9 cellular contexts compared by ENCODE assay signal in genomic region chr5:119273391-119273839, GRCh38.
DNase-seq lines count a peak whose midpoint lies in the region; ATAC-seq, FAIRE-seq and TF ChIP-seq lines count a peak whose summit lies in the region.
"Had no signal": no experiment of that assay in that cellular context is flagged by ENCODE, and none has a peak within 500 bp of the region (broad histone marks: within the 10 kb centered on the region; RNA-seq: fewer than 3 reads in every experiment).

No MANE protein-coding gene starts in this region.

- no peak for ATAC-seq in A549
- ATAC-seq in GM23338, result no peak
- no peak for ATAC-seq in T-cell (replicated peaks in 1 of 4)
- no peak for ATAC-seq in right cardiac atrium
- ATAC-seq in HG02798 (IDR thresholded peaks at IDR 0.05; ENCODE audit: poor library complexity, unreplicated experiment), result no peak

- H3K9me3 ChIP-seq in A549 (no peaks in the 10 kb centered on the region), right cardiac atrium (ENCODE audit: control insufficient read depth, low read length) (no peaks in the 10 kb centered on the region)

- no peaks in the 10 kb centered on the region for H3F3A ChIP-seq in GM23338 (replicated peaks; ENCODE audit: low read depth)

- H3K27ac ChIP-seq in A549, result peak overlapping the region in 1 of 2 experiments; percentile 74; a peak in 2 of 6 replicates
- H3K27ac ChIP-seq in GM23338 (ENCODE audit: low read depth), result no peak overlapping the region
- H3K27ac ChIP-seq in right cardiac atrium (ENCODE audit: low read length), result no peak overlapping the region

- H3K9me3 Mint-ChIP-seq in GM23338, result no peaks in the 10 kb centered on the region
- H3K9me3 Mint-ChIP-seq in T-cell, result no peaks in the 10 kb centered on the region

- WGBS in A549 (ENCODE audit: missing lambda C conversion rate), result 87% methylated on average over 9 of the region's 9 CpGs
- 48% methylated on average over 9 of the region's 9 CpGs for WGBS in right cardiac atrium

- intact Hi-C loops in right cardiac atrium (cut with DNase I), result loop anchor here in 1 of 4 donors (5.0 kb wide), 1 partner anchor 64 kb away; no protein-coding TSS in a partner anchor

- POLR2A ChIA-PET in A549 (lab: Yijun Ruan, JAX) (interaction anchor here (0.7 kb wide), 1 partner anchor 31 kb away, joined by 3 read pairs; no protein-coding TSS in a partner anchor), T-cell (lab: Charles Lee) (interaction anchor here (0.6 to 2.4 kb wide), 8 partner anchors 10 to 84 kb away, joined by 3 to 7 read pairs (median 4); no protein-coding TSS in a partner anchor), GM10248 (lab: Yijun Ruan, JAX) (no interaction called here)

- H3K4me3 Mint-ChIP-seq in GM23338 (no peak overlapping the region), T-cell (peak overlapping the region; percentile 64 to 100 (median 98))

- no peak for TF ChIP-seq EP300 in A549 (IDR thresholded peaks at IDR 0.05)

- TF ChIP-seq RAD21 in A549 (conservative IDR thresholded peaks at IDR 0.05 in 1 of 2, IDR thresholded peaks at IDR 0.05 in 1 of 2), result no peak

- H3K27ac Mint-ChIP-seq in GM23338 (0 out of 2 replicates have a peak overlapping the region, but pooled peaks have one; percentile 42), T-cell (peak overlapping the region; percentile 97 to 99)

- H3K36me3 ChIP-seq in GM23338 (ENCODE audit: insufficient read depth), result no peaks in the 10 kb centered on the region

- H3K4me2 ChIP-seq in A549 (peak overlapping the region; percentile 59), GM23338 (no peak overlapping the region)

- H3K79me2 ChIP-seq in GM23338 (replicated peaks; ENCODE audit: insufficient read depth), result no peaks in the 10 kb centered on the region; the same call in 1 of the 2 replicates

- H3K27me3 ChIP-seq in GM23338 (ENCODE audit: insufficient read depth), result peaks cover 13% of the 10 kb centered on the region
- no peaks in the 10 kb centered on the region for H3K27me3 ChIP-seq in right cardiac atrium (ENCODE audit: control insufficient read depth, insufficient read depth)

- H3K4me3 ChIP-seq in A549 (no peak overlapping the region), GM23338 (no peak overlapping the region), right cardiac atrium (ENCODE audit: low read length) (no peak overlapping the region)

- H3K36me3 Mint-ChIP-seq in GM23338 (ENCODE audit: low read depth) (no peaks in the 10 kb centered on the region), T-cell (peaks cover 15% of the 10 kb centered on the region)

- no peak for TF ChIP-seq CTCF in A549 (IDR thresholded peaks at IDR 0.05)
- TF ChIP-seq CTCF in GM23338 (conservative IDR thresholded peaks at IDR 0.05; ENCODE audit: low read depth in 2 of 2), result no peak
- TF ChIP-seq CTCF in GM10248 (IDR thresholded peaks at IDR 0.05; ENCODE audit: control extremely low read depth, extremely low read depth, low read depth, missing control alignments), result no peak

- DNase-seq in A549 (ENCODE audit: low read depth in 1 of 2, low spot score in 1 of 2), result no peak
- DNase-seq in GM23338 (ENCODE audit: low spot score), result no peak
- DNase-seq in T-cell, result peak in 2 of 34 experiments; percentile 13 to 23
- DNase-seq in right cardiac atrium, result peak; percentile 23 to 61 (median 46)
- DNase-seq in GM10248 (ENCODE audit: extremely low spot score), result no peak
- DNase-seq in GM19240 (ENCODE audit: insufficient read length, low spot score), result no peak
- no peak for DNase-seq in NCI-H1436 treated with DMSO at 0.1 percent for 48 hours (lab: John Stamatoyannopoulos, UW)
- DNase-seq: NCI-H748 treated with DMSO at 0.1 percent for 48 hours had no signal

- H3K4me1 Mint-ChIP-seq in GM23338 (peaks cover 26% of the 10 kb centered on the region), T-cell (peaks cover 77 to 86% (median 85%) of the 10 kb centered on the region in 3 donors)

- no peaks in the 10 kb centered on the region for H3K9me2 ChIP-seq in GM23338 (ENCODE audit: insufficient read depth)

- TF ChIP-seq POLR2A in A549 (IDR thresholded peaks at IDR 0.05; ENCODE audit: low read length), result no peak

- H4K20me1 ChIP-seq in GM23338 (replicated peaks; ENCODE audit: insufficient read depth), result no peaks in the 10 kb centered on the region

- FAIRE-seq in A549 (lab: Jason Lieb, UNC), result no peak

- no peak overlapping the region for H2AFZ ChIP-seq in GM23338

- H3K4me1 ChIP-seq in A549 (peaks cover 61% of the 10 kb centered on the region), GM23338 (ENCODE audit: insufficient read depth) (peaks cover 16% of the 10 kb centered on the region), right cardiac atrium (ENCODE audit: control insufficient read depth, insufficient read depth, low read length) (peaks cover 12% of the 10 kb centered on the region)

- CTCF ChIA-PET in A549 (lab: Yijun Ruan, JAX) (interaction anchor here (0.9 to 2.8 kb wide), 4 partner anchors 9 to 50 kb away, joined by 3 to 10 read pairs (median 4); no protein-coding TSS in a partner anchor), T-cell (lab: Charles Lee) (interaction anchor here (0.6 to 2.5 kb wide), 11 partner anchors 10 to 222 kb away, joined by 3 to 12 read pairs (median 4); no protein-coding TSS in a partner anchor), GM10248 (lab: Yijun Ruan, JAX) (interaction anchor here (0.9 to 6.7 kb wide), 11 partner anchors 12 to 286 kb away, joined by 3 to 35 read pairs (median 3); partner anchors contain the start of gene DTWD2)

- peaks cover 14% of the 10 kb centered on the region for H3K27me3 Mint-ChIP-seq in GM23338 (ENCODE audit: insufficient read depth, low read depth, poor library complexity)
- H3K27me3 Mint-ChIP-seq in T-cell, result peaks cover 0 to 2% of the 10 kb centered on the region in 2 donors

TF ChIP-seq in A549, 52 proteins besides CTCF, POLR2A, EP300 and RAD21 (continues in another document):
- TF ChIP-seq REST (IDR thresholded peaks at IDR 0.05) (no peak), ESRRA (IDR thresholded peaks at IDR 0.05; ENCODE audit: borderline replicate concordance, low read length) (no peak), FOXS1 (CRISPR knock-in tag; IDR thresholded peaks at IDR 0.05) (no peak), RCOR1 (IDR thresholded peaks at IDR 0.05; ENCODE audit: low read depth, low read length) (no peak)

TF ChIP-seq in GM23338, 12 proteins besides CTCF, POLR2A, EP300 and RAD21 (continues in another document):
- TF ChIP-seq POLR2AphosphoS5 (IDR thresholded peaks at IDR 0.05; ENCODE audit: low read depth), result no peak
- TF ChIP-seq EZH2 (IDR thresholded peaks at IDR 0.05; ENCODE audit: low read depth, unreplicated experiment), result no peak
- TF ChIP-seq ETS1 (IDR thresholded peaks at IDR 0.05), result no peak
- no peak for TF ChIP-seq REST (IDR thresholded peaks at IDR 0.05; ENCODE audit: unreplicated experiment)

Comparison
In these comparisons a context has a peak if more than half of its experiments do, and no peak if none do; other contexts are left out.
1. DNase-seq: peak in right cardiac atrium (3 of 3); none in A549 (0 of 2), GM23338 (single experiment), GM10248 (single experiment), GM19240 (single experiment) and NCI-H1436 treated with DMSO at 0.1 percent for 48 hours (single experiment).